ENCODE assay signal across 2 cellular contexts in the genomic region with DNA sequence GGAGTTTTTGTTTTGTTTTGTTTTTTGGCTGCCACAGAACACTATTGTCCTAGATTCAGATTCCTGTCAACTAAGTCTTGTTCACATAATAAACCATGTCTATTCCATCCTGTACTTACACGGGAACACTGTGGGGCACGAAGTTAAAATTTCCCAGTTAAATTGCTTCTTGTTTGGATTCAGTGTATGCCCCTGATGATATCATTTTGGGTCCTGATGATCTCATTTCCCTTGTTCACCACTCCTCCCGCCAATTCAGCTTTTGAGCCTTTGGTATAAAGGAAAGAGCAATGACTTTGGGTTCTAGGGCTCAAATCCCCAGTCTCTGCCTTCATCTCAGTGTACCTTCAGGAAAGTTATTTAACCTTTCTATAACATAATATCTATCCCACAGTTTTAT.
TF ChIP-seq lines count a peak whose summit lies in the region.

No MANE protein-coding gene starts in this region.

TF ChIP-seq in HEK293, 187 proteins besides CTCF, POLR2A, EP300 and RAD21 (continued from another document):
- TF ChIP-seq RBAK (tag by site-specific recombination; IDR thresholded peaks at IDR 0.05) (no peak), ZNF335 (tag by site-specific recombination; conservative IDR thresholded peaks at IDR 0.05) (peak; percentile 40; the same call in 1 of the 2 replicates), ZFP69B (tag by site-specific recombination; IDR thresholded peaks at IDR 0.05) (peak; percentile 43; the same call in 1 of the 2 replicates), ZBTB21 (tag by site-specific recombination; IDR thresholded peaks at IDR 0.05) (peak; percentile 64), ZNF660 (tag by site-specific recombination; IDR thresholded peaks at IDR 0.05) (0 out of 2 replicates have a peak, but pooled peaks have one; percentile 69), ZNF354C (tag by site-specific recombination; IDR thresholded peaks at IDR 0.05; ENCODE audit: borderline replicate concordance, low read depth) (no peak), ZNF629 (tag by site-specific recombination; IDR thresholded peaks at IDR 0.05) (peak; percentile 53; the same call in 1 of the 2 replicates)

TF ChIP-seq in K562, 482 proteins besides CTCF, POLR2A, EP300 and RAD21 (continued from another document):
- TF ChIP-seq SREBF1 (IDR thresholded peaks at IDR 0.05; ENCODE audit: borderline replicate concordance, low read depth, low read length) = no peak
- TF ChIP-seq SMARCE1 (IDR thresholded peaks at IDR 0.05) = no peak
- TF ChIP-seq, protein P1, sequence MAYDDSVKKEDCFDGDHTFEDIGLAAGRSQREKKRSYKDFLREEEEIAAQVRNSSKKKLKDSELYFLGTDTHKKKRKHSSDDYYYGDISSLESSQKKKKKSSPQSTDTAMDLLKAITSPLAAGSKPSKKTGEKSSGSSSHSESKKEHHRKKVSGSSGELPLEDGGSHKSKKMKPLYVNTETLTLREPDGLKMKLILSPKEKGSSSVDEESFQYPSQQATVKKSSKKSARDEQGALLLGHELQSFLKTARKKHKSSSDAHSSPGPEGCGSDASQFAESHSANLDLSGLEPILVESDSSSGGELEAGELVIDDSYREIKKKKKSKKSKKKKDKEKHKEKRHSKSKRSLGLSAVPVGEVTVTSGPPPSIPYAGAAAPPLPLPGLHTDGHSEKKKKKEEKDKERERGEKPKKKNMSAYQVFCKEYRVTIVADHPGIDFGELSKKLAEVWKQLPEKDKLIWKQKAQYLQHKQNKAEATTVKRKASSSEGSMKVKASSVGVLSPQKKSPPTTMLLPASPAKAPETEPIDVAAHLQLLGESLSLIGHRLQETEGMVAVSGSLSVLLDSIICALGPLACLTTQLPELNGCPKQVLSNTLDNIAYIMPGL (CRISPR knock-in tag; IDR thresholded peaks at IDR 0.05) = no peak
